Comparison of ENCODE assay signal across 1 cellular context in the genomic region with DNA sequence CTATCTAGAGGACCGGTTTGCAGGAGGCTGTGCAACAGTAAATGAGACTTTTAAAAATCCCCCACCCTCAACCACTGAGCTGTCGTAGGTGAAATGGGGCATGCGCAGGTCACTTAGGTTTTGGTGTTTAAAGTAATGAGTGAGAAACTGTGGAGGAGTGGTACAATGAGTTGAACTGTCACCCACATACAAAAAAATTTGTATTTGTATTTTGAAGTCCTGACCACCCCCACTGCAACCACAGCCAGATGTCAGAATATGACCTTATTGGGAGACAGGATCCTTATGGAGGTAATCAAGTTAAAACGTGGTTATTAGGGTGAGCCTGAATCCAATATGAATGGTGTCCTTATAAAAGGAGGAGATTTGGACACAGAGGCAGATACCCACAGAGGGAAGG.
TF ChIP-seq lines count a peak whose summit lies in the region.

No MANE protein-coding gene starts in this region.

TF ChIP-seq in HEK293, 187 proteins besides CTCF, POLR2A, EP300 and RAD21:
- TF ChIP-seq ZFHX2 (tag by site-specific recombination; conservative IDR thresholded peaks at IDR 0.05) (0 out of 2 replicates have a peak, but pooled peaks have one; percentile 14), EGR2 (tag by site-specific recombination; IDR thresholded peaks at IDR 0.05; ENCODE audit: low read depth) (peak; percentile 54)
- TF ChIP-seq, protein P1, sequence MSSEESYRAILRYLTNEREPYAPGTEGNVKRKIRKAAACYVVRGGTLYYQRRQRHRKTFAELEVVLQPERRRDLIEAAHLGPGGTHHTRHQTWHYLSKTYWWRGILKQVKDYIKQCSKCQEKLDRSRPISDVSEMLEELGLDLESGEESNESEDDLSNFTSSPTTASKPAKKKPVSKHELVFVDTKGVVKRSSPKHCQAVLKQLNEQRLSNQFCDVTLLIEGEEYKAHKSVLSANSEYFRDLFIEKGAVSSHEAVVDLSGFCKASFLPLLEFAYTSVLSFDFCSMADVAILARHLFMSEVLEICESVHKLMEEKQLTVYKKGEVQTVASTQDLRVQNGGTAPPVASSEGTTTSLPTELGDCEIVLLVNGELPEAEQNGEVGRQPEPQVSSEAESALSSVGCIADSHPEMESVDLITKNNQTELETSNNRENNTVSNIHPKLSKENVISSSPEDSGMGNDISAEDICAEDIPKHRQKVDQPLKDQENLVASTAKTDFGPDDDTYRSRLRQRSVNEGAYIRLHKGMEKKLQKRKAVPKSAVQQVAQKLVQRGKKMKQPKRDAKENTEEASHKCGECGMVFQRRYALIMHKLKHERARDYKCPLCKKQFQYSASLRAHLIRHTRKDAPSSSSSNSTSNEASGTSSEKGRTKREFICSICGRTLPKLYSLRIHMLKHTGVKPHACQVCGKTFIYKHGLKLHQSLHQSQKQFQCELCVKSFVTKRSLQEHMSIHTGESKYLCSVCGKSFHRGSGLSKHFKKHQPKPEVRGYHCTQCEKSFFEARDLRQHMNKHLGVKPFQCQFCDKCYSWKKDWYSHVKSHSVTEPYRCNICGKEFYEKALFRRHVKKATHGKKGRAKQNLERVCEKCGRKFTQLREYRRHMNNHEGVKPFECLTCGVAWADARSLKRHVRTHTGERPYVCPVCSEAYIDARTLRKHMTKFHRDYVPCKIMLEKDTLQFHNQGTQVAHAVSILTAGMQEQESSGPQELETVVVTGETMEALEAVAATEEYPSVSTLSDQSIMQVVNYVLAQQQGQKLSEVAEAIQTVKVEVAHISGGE (tag by site-specific recombination; conservative IDR thresholded peaks at IDR 0.05; ENCODE audit: low read depth) = no peak
